Comparison of ENCODE assay signal across 8 cellular contexts in genomic region chr7:100825760-100826545, GRCh38. TPM values are rescaled to one million over a fixed set of nuclear protein-coding genes. Genes with fewer than 3 reads are reported as not detected.
A peak's percentile ranks its signal among the peaks of the same experiment; 100 is the strongest.
DNase-seq lines count a peak whose midpoint lies in the region; ATAC-seq, FAIRE-seq and TF ChIP-seq lines count a peak whose summit lies in the region.

No MANE protein-coding gene starts in this region.

- H3K36me3 ChIP-seq in BE2C (no peaks in the 10 kb centered on the region), keratinocyte (ENCODE audit: control insufficient read depth in 2 of 2, extremely low read depth in 1 of 2, insufficient read depth in 2 of 2, low read length in 2 of 2) (peaks cover 11 to 26% of the 10 kb centered on the region in 2 experiments), testis (ENCODE audit: low read depth, missing control alignments) (no peaks in the 10 kb centered on the region)

- peaks cover 52% of the 10 kb centered on the region for H3K79me2 ChIP-seq in keratinocyte (ENCODE audit: control insufficient read depth, insufficient read depth, low read length)

- DNase-seq in BE2C (no peak), HL-60 (ENCODE audit: low read depth in 1 of 2, low spot score in 1 of 2) (peak in 1 of 2 experiments; percentile 35), keratinocyte (ENCODE audit: low read depth, low spot score) (no peak), testis (no peak), posterior cingulate gyrus (no peak), NCI-H2227 (lab: John Stamatoyannopoulos, UW; ENCODE audit: unreplicated experiment) (no peak)
- no peak for DNase-seq in activated naive CD8-positive, alpha-beta T cell treated with anti-CD3 and anti-CD28 coated beads, Interleukin-2, amount 50 U/mL, for 24 hours

- intact Hi-C loops in testis (cut with DNase I; ENCODE audit: low total_unique reads) (no loop called here), posterior cingulate gyrus (cut with DNase I) (no loop called here)

- peaks cover 19% of the 10 kb centered on the region for H3K4me1 Mint-ChIP-seq in activated naive CD8-positive, alpha-beta T cell treated with anti-CD3 and anti-CD28 coated beads, Interleukin-2, amount 50 U/mL, for 24 hours

- H3K4me3 Mint-ChIP-seq in activated naive CD8-positive, alpha-beta T cell treated with anti-CD3 and anti-CD28 coated beads, Interleukin-2, amount 50 U/mL, for 24 hours: peak overlapping the region; percentile 60

- FAIRE-seq in keratinocyte (lab: Jason Lieb, UNC): peak; percentile 13

- H3K4me2 ChIP-seq in keratinocyte (ENCODE audit: control insufficient read depth, extremely low read depth, insufficient read depth, low read depth, low read length): peak overlapping the region; percentile 99

- H4K20me1 ChIP-seq in keratinocyte (ENCODE audit: control insufficient read depth, extremely low read depth, insufficient read depth, low read length): peaks cover 4% of the 10 kb centered on the region

- TF ChIP-seq CTCF in BE2C (IDR thresholded peaks at IDR 0.05; ENCODE audit: low read depth, low read length): peak; percentile 50
- peak; percentile 18 for TF ChIP-seq CTCF in HL-60 (IDR thresholded peaks at IDR 0.05; ENCODE audit: insufficient read depth, low read length)
- peak in 2 of 3 experiments; percentile 23 to 26 for TF ChIP-seq CTCF in keratinocyte (optimal IDR thresholded peaks at IDR 0.05 in 1 of 3, IDR thresholded peaks at IDR 0.05 in 1 of 3, conservative IDR thresholded peaks at IDR 0.05 in 1 of 3; ENCODE audit: extremely low read depth in 1 of 3, insufficient read depth in 2 of 3, low read length in 3 of 3)
- no peak for TF ChIP-seq CTCF in testis (IDR thresholded peaks at IDR 0.05)

- H3K4me3 ChIP-seq in BE2C (ENCODE audit: low read depth, low read length): no peak overlapping the region
- H3K4me3 ChIP-seq in HL-60 (replicated peaks; ENCODE audit: insufficient read depth, low read length): no peak overlapping the region
- H3K4me3 ChIP-seq in keratinocyte (ENCODE audit: control insufficient read depth in 2 of 3, extremely low read depth in 1 of 3, insufficient read depth in 2 of 3, low read depth in 1 of 3, low read length in 3 of 3): peak overlapping the region; percentile 72 to 97 (median 83)
- H3K4me3 ChIP-seq in testis: peak overlapping the region; percentile 68 to 73

- dilution Hi-C loops in keratinocyte (cut with MboI; ENCODE audit: extremely low pct_ligation_motif_present, low sequenced_read_pairs): no loop called here

- H3K9me3 Mint-ChIP-seq in activated naive CD8-positive, alpha-beta T cell treated with anti-CD3 and anti-CD28 coated beads, Interleukin-2, amount 50 U/mL, for 24 hours: no peaks in the 10 kb centered on the region

- H3K27me3 ChIP-seq in BE2C: peaks cover 60% of the 10 kb centered on the region
- peaks cover 51% of the 10 kb centered on the region for H3K27me3 ChIP-seq in HL-60 (ENCODE audit: insufficient read depth, poor library complexity, severe bottlenecking)
- H3K27me3 ChIP-seq in keratinocyte (ENCODE audit: control insufficient read depth, extremely low read depth, insufficient read depth, low read length): no peaks in the 10 kb centered on the region
- H3K27me3 ChIP-seq in testis: no peaks in the 10 kb centered on the region

- H3K4me1 ChIP-seq in BE2C (no peaks in the 10 kb centered on the region), keratinocyte (ENCODE audit: control insufficient read depth, extremely low read depth, insufficient read depth, low read length) (peaks cover 6% of the 10 kb centered on the region), testis (peaks cover 18% of the 10 kb centered on the region)

- H3K9me3 ChIP-seq in BE2C (no peaks in the 10 kb centered on the region), keratinocyte (ENCODE audit: control insufficient read depth, low read depth, low read length) (no peaks in the 10 kb centered on the region), testis (no peaks in the 10 kb centered on the region)

- no peak overlapping the region for H2AFZ ChIP-seq in keratinocyte (ENCODE audit: control insufficient read depth, low read length)

- H3K36me3 Mint-ChIP-seq in activated naive CD8-positive, alpha-beta T cell treated with anti-CD3 and anti-CD28 coated beads, Interleukin-2, amount 50 U/mL, for 24 hours (ENCODE audit: low read depth): no peaks in the 10 kb centered on the region

- peak overlapping the region; percentile 74 for H3K9ac ChIP-seq in keratinocyte (ENCODE audit: control insufficient read depth, extremely low read depth, insufficient read depth, low read length)

- H3K27ac ChIP-seq in HL-60 (replicated peaks) (no peak overlapping the region), keratinocyte (ENCODE audit: control insufficient read depth, insufficient read depth, low read length) (peak overlapping the region; percentile 59), testis (peak overlapping the region; percentile 39 to 77)

- peaks cover 36% of the 10 kb centered on the region for H3K27me3 Mint-ChIP-seq in activated naive CD8-positive, alpha-beta T cell treated with anti-CD3 and anti-CD28 coated beads, Interleukin-2, amount 50 U/mL, for 24 hours

- no peak for ATAC-seq in activated naive CD8-positive, alpha-beta T cell treated with anti-CD3 and anti-CD28 coated beads, Interleukin-2, amount 50 U/mL, for 24 hours
- no peak for ATAC-seq in HG03159 (IDR thresholded peaks at IDR 0.05; ENCODE audit: unreplicated experiment)

- TF ChIP-seq POLR2A in testis (IDR thresholded peaks at IDR 0.05): no peak

- H3K9me1 ChIP-seq in keratinocyte (ENCODE audit: control insufficient read depth, extremely low read depth, insufficient read depth, low read length): no peaks in the 10 kb centered on the region

- H3K27ac Mint-ChIP-seq in activated naive CD8-positive, alpha-beta T cell treated with anti-CD3 and anti-CD28 coated beads, Interleukin-2, amount 50 U/mL, for 24 hours: no peak overlapping the region

- 14 to 22% methylated on average over 17 to 18 of the region's 18 CpGs for WGBS in testis, 2 donors

RNA-seq across cellular contexts. Expression of gene EPHB4, which starts 1.4 kb away (rescaled TPM):
- 3.9 TPM for polyA plus RNA-seq in BE2C (2012; ENCODE audit: insufficient read depth, insufficient read length, low read depth)
- 61.4 to 74.5 TPM (median 71.4 TPM) in 3 replicates for polyA plus RNA-seq in keratinocyte
- polyA plus RNA-seq in keratinocyte (2011; ENCODE audit: low read depth): 39.6 TPM
- polyA plus RNA-seq in keratinocyte (2011; cell fraction: cytosol; rRNA removed): 40.3 and 71.9 TPM in 2 replicates
- polyA plus RNA-seq in keratinocyte (2011; cell fraction: nucleus; rRNA removed): 136 and 142 TPM in 2 replicates
- polyA plus RNA-seq in keratinocyte (2012; ENCODE audit: low replicate concordance): 60.3 and 68.0 TPM in 2 replicates
- polyA minus RNA-seq in keratinocyte: 120 to 261 TPM (median 124 TPM) in 3 replicates
- 138 TPM for polyA minus RNA-seq in keratinocyte (2011; cell fraction: cytosol; rRNA and poly(A)+ RNA removed)
- polyA minus RNA-seq in keratinocyte (2011; cell fraction: nucleus; rRNA and poly(A)+ RNA removed): 96.2 and 105 TPM in 2 replicates
- 10 to 100 TPM; 35.9 to 49.6 TPM for total RNA-seq in testis
- polyA plus RNA-seq in testis (ENCODE audit: insufficient read depth, low read depth, low replicate concordance): 30.5 TPM

RNA-seq across cellular contexts. Expression of gene SLC12A9, which starts 26.6 kb away (rescaled TPM):
- 60.4 TPM for polyA plus RNA-seq in BE2C (2012; ENCODE audit: insufficient read depth, insufficient read length, low read depth)
- polyA plus RNA-seq in keratinocyte: 14.5 to 24.9 TPM (median 19.8 TPM) in 3 replicates
- 2.7 TPM for polyA plus RNA-seq in keratinocyte (2011; ENCODE audit: low read depth)
- 3.7 and 8.3 TPM in 2 replicates for polyA plus RNA-seq in keratinocyte (2011; cell fraction: cytosol; rRNA removed)
- 55.8 and 64.8 TPM in 2 replicates for polyA plus RNA-seq in keratinocyte (2011; cell fraction: nucleus; rRNA removed)
- 10.5 and 21.0 TPM in 2 replicates for polyA plus RNA-seq in keratinocyte (2012; ENCODE audit: low replicate concordance)
- 21.7 to 43.2 TPM (median 31.8 TPM) in 3 replicates for polyA minus RNA-seq in keratinocyte
- 13.6 TPM for polyA minus RNA-seq in keratinocyte (2011; cell fraction: cytosol; rRNA and poly(A)+ RNA removed)
- polyA minus RNA-seq in keratinocyte (2011; cell fraction: nucleus; rRNA and poly(A)+ RNA removed): 30.8 and 32.0 TPM in 2 replicates
- 10 to 100 TPM; 13.8 to 18.9 TPM for total RNA-seq in testis
- polyA plus RNA-seq in testis (ENCODE audit: insufficient read depth, low read depth, low replicate concordance): 12.8 TPM

RNA-seq across cellular contexts. Expression of gene TRIP6, which starts 41.2 kb away (rescaled TPM):
- 4.3 TPM for polyA plus RNA-seq in BE2C (2012; ENCODE audit: insufficient read depth, insufficient read length, low read depth)
- polyA plus RNA-seq in keratinocyte (83.8 to 106 TPM (median 93.7 TPM) in 3 replicates), testis (ENCODE audit: insufficient read depth, low read depth, low replicate concordance) (49.8 TPM)
- polyA plus RNA-seq in keratinocyte (2011; ENCODE audit: low read depth): 56.4 TPM
- polyA plus RNA-seq in keratinocyte (2011; cell fraction: cytosol; rRNA removed): 39.7 and 76.9 TPM in 2 replicates
- 93.1 and 96.4 TPM in 2 replicates for polyA plus RNA-seq in keratinocyte (2011; cell fraction: nucleus; rRNA removed)
- polyA plus RNA-seq in keratinocyte (2012; ENCODE audit: low replicate concordance): 62.1 and 119 TPM in 2 replicates
- 46.0 to 59.9 TPM (median 59.1 TPM) in 3 replicates for polyA minus RNA-seq in keratinocyte
- 103 TPM for polyA minus RNA-seq in keratinocyte (2011; cell fraction: cytosol; rRNA and poly(A)+ RNA removed)
- 37.5 and 40.5 TPM in 2 replicates for polyA minus RNA-seq in keratinocyte (2011; cell fraction: nucleus; rRNA and poly(A)+ RNA removed)
- 10 to 100 TPM; 46.8 to 99.6 TPM for total RNA-seq in testis

RNA-seq across cellular contexts. Expression of gene SRRT, which starts 49.0 kb away (rescaled TPM):
- polyA plus RNA-seq in BE2C (2012; ENCODE audit: insufficient read depth, insufficient read length, low read depth): 446 TPM
- polyA plus RNA-seq in keratinocyte (23.1 to 54.5 TPM (median 42.2 TPM) in 3 replicates), testis (ENCODE audit: insufficient read depth, low read depth, low replicate concordance) (389 TPM)
- 67.3 TPM for polyA plus RNA-seq in keratinocyte (2011; ENCODE audit: low read depth)
- polyA plus RNA-seq in keratinocyte (2011; cell fraction: cytosol; rRNA removed): 17.4 and 30.9 TPM in 2 replicates
- 108 and 127 TPM in 2 replicates for polyA plus RNA-seq in keratinocyte (2011; cell fraction: nucleus; rRNA removed)
- 43.4 and 83.7 TPM in 2 replicates for polyA plus RNA-seq in keratinocyte (2012; ENCODE audit: low replicate concordance)
- polyA minus RNA-seq in keratinocyte: 13.9 to 112 TPM (median 41.6 TPM) in 3 replicates
- 65.6 TPM for polyA minus RNA-seq in keratinocyte (2011; cell fraction: cytosol; rRNA and poly(A)+ RNA removed)
- polyA minus RNA-seq in keratinocyte (2011; cell fraction: nucleus; rRNA and poly(A)+ RNA removed): 35.8 and 36.7 TPM in 2 replicates
- 100 to 1,000 TPM; 255 to 291 TPM for total RNA-seq in testis

Comparison
In these comparisons a context has a peak if more than half of its experiments do, and no peak if none do; other contexts are left out.
1. H3K4me3 ChIP-seq: peak in keratinocyte (3 of 3) and testis (2 of 2); none in BE2C (single experiment) and HL-60 (single experiment).
2. CTCF ChIP-seq: peak in BE2C (single experiment), HL-60 (single experiment) and keratinocyte (2 of 3); none in testis (0 of 3).